Comparison of ENCODE assay signal across 9 cellular contexts in genomic region chr14:53894456-53894855, GRCh38.
DNase-seq lines count a peak whose midpoint lies in the region; ATAC-seq, FAIRE-seq and TF ChIP-seq lines count a peak whose summit lies in the region.
"Had no signal": no experiment of that assay in that cellular context is flagged by ENCODE, and none has a peak within 500 bp of the region (broad histone marks: within the 10 kb centered on the region; RNA-seq: fewer than 3 reads in every experiment).

No MANE protein-coding gene starts in this region.

- peak; percentile 56 to 62 for ATAC-seq in activated T-cell treated with anti-CD3 and anti-CD28 coated beads, Interleukin-2, amount 50 U/mL, for 72 hours (replicated peaks in 1 of 2)
- peak; percentile 88 for ATAC-seq in HG02981 (IDR thresholded peaks at IDR 0.05; ENCODE audit: unreplicated experiment)

- no peaks in the 10 kb centered on the region for H3K79me2 ChIP-seq in astrocyte (ENCODE audit: insufficient read depth, low read length)

- no peak overlapping the region for H3K27ac ChIP-seq in astrocyte (ENCODE audit: low read depth, low read length)
- H3K27ac ChIP-seq: adrenal gland had no signal

- no peak overlapping the region for H3K4me3 ChIP-seq in astrocyte (ENCODE audit: insufficient read depth, low read depth, low read length)
- H3K4me3 ChIP-seq: adrenal gland had no signal

- H3K9me3 Mint-ChIP-seq in activated T-cell treated with anti-CD3 and anti-CD28 coated beads, Interleukin-2, amount 50 U/mL, for 72 hours, result no peaks in the 10 kb centered on the region
- no peaks in the 10 kb centered on the region for H3K9me3 Mint-ChIP-seq in astrocyte (ENCODE audit: unreplicated experiment)

- no peak overlapping the region for H3K9ac ChIP-seq in astrocyte (ENCODE audit: low read length)

- H3K27ac Mint-ChIP-seq in activated T-cell treated with anti-CD3 and anti-CD28 coated beads, Interleukin-2, amount 50 U/mL, for 72 hours, result no peak overlapping the region
- H3K27ac Mint-ChIP-seq in astrocyte (ENCODE audit: unreplicated experiment), result no peak overlapping the region

- H2AFZ ChIP-seq in astrocyte (ENCODE audit: low read depth, low read length), result no peak overlapping the region

- no peaks in the 10 kb centered on the region for H3K36me3 ChIP-seq in astrocyte (ENCODE audit: insufficient read depth, low read length)
- H3K36me3 ChIP-seq: adrenal gland had no signal

- H4K20me1 ChIP-seq in astrocyte (ENCODE audit: insufficient read depth, low read length), result no peaks in the 10 kb centered on the region

- peak overlapping the region; percentile 78 for H3K4me2 ChIP-seq in astrocyte (ENCODE audit: low read length)

- TF ChIP-seq CTCF in astrocyte (IDR thresholded peaks at IDR 0.05; ENCODE audit: insufficient read depth, low read depth, low read length), result no peak

- peak; percentile 73 for FAIRE-seq in astrocyte (lab: Jason Lieb, UNC)
- peak; percentile 62 for FAIRE-seq in urothelium cell line (lab: Jason Lieb, UNC)

- H3K4me1 ChIP-seq in astrocyte (ENCODE audit: insufficient read depth, low read length), result peaks cover 16% of the 10 kb centered on the region
- H3K4me1 ChIP-seq: adrenal gland had no signal

- no peaks in the 10 kb centered on the region for H3K36me3 Mint-ChIP-seq in activated T-cell treated with anti-CD3 and anti-CD28 coated beads, Interleukin-2, amount 50 U/mL, for 72 hours (ENCODE audit: insufficient read depth in 2 of 2)
- no peaks in the 10 kb centered on the region for H3K36me3 Mint-ChIP-seq in astrocyte (ENCODE audit: low read depth, unreplicated experiment)

- H3K27me3 Mint-ChIP-seq in activated T-cell treated with anti-CD3 and anti-CD28 coated beads, Interleukin-2, amount 50 U/mL, for 72 hours (ENCODE audit: low read depth), result peaks cover 21% of the 10 kb centered on the region
- peaks cover 12% of the 10 kb centered on the region for H3K27me3 Mint-ChIP-seq in astrocyte (ENCODE audit: low read depth, unreplicated experiment)

- no peaks in the 10 kb centered on the region for H3K9me3 ChIP-seq in astrocyte (ENCODE audit: insufficient read depth, low read depth, low read length)
- H3K9me3 ChIP-seq: adrenal gland had no signal

- DNase-seq in activated T-cell treated with anti-CD3 and anti-CD28 coated beads, Interleukin-2, amount 50 U/mL, for 72 hours, result no peak
- DNase-seq in activated T-cell treated with anti-CD3 and anti-CD28 coated beads for 4 hours (no peak), astrocyte (ENCODE audit: low read depth) (peak; percentile 75), urothelium cell line (ENCODE audit: low spot score) (peak; percentile 81), germinal center (ENCODE audit: low spot score) (no peak), NCI-H1417 (lab: John Stamatoyannopoulos, UW) (no peak), NCI-H82 (lab: John Stamatoyannopoulos, UW) (no peak)
- DNase-seq: adrenal gland had no signal

- H3K27me3 ChIP-seq in astrocyte (ENCODE audit: insufficient read depth, low read length), result no peaks in the 10 kb centered on the region
- H3K27me3 ChIP-seq: adrenal gland had no signal

- no peak overlapping the region for H3K4me3 Mint-ChIP-seq in activated T-cell treated with anti-CD3 and anti-CD28 coated beads, Interleukin-2, amount 50 U/mL, for 72 hours
- no peak overlapping the region for H3K4me3 Mint-ChIP-seq in astrocyte (ENCODE audit: unreplicated experiment)

- peaks cover 8% of the 10 kb centered on the region for H3K4me1 Mint-ChIP-seq in activated T-cell treated with anti-CD3 and anti-CD28 coated beads, Interleukin-2, amount 50 U/mL, for 72 hours (ENCODE audit: low read depth)
- H3K4me1 Mint-ChIP-seq in astrocyte (ENCODE audit: low read depth, unreplicated experiment), result peaks cover 27% of the 10 kb centered on the region

Comparison
In these comparisons a context has a peak if more than half of its experiments do, and no peak if none do; other contexts are left out.
1. DNase-seq: peak in astrocyte (single experiment) and urothelium cell line (single experiment); none in activated T-cell treated with anti-CD3 and anti-CD28 coated beads, Interleukin-2, amount 50 U/mL, for 72 hours (0 of 2), activated T-cell treated with anti-CD3 and anti-CD28 coated beads for 4 hours (single experiment), germinal center (single experiment), NCI-H1417 (0 of 3) and NCI-H82 (single experiment).